7 cellular contexts compared by ENCODE assay signal in the genomic region with DNA sequence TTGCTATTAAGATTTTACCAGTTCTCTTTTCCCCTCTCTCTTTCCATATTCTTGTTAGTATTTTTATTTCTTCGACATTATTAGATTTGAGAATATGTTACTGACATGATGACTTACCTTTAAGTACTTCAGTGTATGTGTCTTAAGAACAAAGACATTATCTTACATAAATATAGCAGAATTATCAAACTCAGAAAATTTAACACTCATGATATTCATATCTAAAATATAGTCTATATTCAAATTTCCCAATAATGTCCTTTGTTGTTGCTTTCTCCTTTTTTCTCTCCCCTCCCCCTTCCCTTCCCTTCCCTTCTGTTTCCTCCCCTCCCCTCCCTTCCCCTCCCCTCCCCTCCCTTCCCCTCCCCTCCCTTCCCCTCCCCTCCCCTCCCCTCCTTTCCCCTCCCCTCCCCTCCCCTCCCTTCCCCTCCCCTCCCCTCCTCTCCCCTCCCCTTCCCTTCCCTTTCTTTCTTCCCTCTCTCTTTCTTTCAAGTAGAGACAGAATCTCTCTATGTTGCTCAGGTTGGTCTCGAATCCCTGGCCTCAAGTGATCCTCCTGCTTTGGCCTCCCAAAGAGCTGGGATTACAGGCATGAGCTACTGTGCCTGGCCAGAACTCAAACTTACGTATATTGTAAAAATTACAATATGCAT.
"Had no signal": no experiment of that assay in that cellular context is flagged by ENCODE, and none has a peak within 500 bp of the region (broad histone marks: within the 10 kb centered on the region; RNA-seq: fewer than 3 reads in every experiment).

No MANE protein-coding gene starts in this region.

- H3K4me3 ChIP-seq: GM12878 had no signal

- FAIRE-seq: GM12878, GM12891, GM12892, GM18507, GM19239 had no signal

- DNase-seq: GDM1, GF-D8 had no signal

- ATAC-seq: GM12878 had no signal
